In the genomic region with DNA sequence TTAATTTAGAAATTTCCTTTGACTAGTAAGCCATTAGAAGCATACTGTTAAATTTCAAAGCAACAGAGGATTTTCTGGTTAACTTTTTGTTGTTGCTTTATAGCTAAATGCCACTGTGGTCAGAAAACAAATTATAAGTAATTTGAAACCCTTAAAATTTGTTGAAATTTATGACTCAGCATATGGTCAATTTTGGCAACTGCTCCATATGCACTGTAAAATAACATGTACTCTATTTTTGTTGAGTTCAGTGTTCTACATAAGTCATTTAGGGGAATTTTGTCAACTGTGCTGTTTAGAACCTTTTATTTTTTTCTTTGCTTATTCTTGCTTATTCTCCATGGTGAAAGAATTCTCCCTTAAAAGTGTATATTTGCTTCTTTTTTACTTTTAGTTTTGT, we compare ENCODE assay signal across 21 cellular contexts. TPM values are rescaled to one million over a fixed set of nuclear protein-coding genes. Genes with fewer than 3 reads are reported as not detected.
DNase-seq lines count a peak whose midpoint lies in the region; ATAC-seq and TF ChIP-seq lines count a peak whose summit lies in the region.
"Had no signal": no experiment of that assay in that cellular context is flagged by ENCODE, and none has a peak within 500 bp of the region (broad histone marks: within the 10 kb centered on the region; RNA-seq: fewer than 3 reads in every experiment).

No MANE protein-coding gene starts in this region.

- DNase-seq in GM03348 (ENCODE audit: low spot score) (peak; percentile 29), NCI-H69 (lab: John Stamatoyannopoulos, UW) (peak; percentile 0), dedifferentiated amniotic fluid mesenchymal stem cell (ENCODE audit: extremely low spot score) (peak; percentile 72), skeletal muscle cell (ENCODE audit: low read depth) (peak; percentile 31), A673 (ENCODE audit: low spot score) (no peak), glomerular visceral epithelial cell (ENCODE audit: extremely low spot score) (no peak), erythroblast (lab: John Stamatoyannopoulos, UW) (no peak)
- DNase-seq: activated CD4-positive, alpha-beta T cell treated with anti-CD3 and anti-CD28 coated beads for 36 hours; activated naive CD4-positive, alpha-beta T cell; CD4-positive, CD25-positive, alpha-beta regulatory T cell; hippocampal formation; kidney glomerular epithelial cell; NCI-H1092; NCI-H748 treated with DMSO at 0.1 percent for 48 hours; PC-9; retina; T-helper 9 cell had no signal

- no peak overlapping the region for H3K4me3 ChIP-seq in skeletal muscle cell (ENCODE audit: low read depth, low read length)
- no peak overlapping the region for H3K4me3 ChIP-seq in A673 (ENCODE audit: low read depth, low read length, poor library complexity, severe bottlenecking)
- H3K4me3 ChIP-seq: ascending aorta, neural progenitor cell, PC-9 had no signal

- no TSS peak for BruUV-seq in A673 (replicated peaks; lab: Mats Ljungman, UMichigan)

- intact Hi-C loops in A673 (cut with micrococcal nuclease; ENCODE audit: unreplicated experiment): no loop called here

- CTCF ChIA-PET in A673 (lab: Charles Lee): no interaction called here

- no peaks in the 10 kb centered on the region for H3K27me3 ChIP-seq in A673 (replicated peaks; ENCODE audit: insufficient read depth, low read depth, low read length, poor library complexity)
- H3K27me3 ChIP-seq: ascending aorta, neural progenitor cell had no signal

- ATAC-seq in HG03097 (IDR thresholded peaks at IDR 0.05; ENCODE audit: low FRiP score, unreplicated experiment): no peak
- ATAC-seq: activated CD4-positive, alpha-beta T cell treated with anti-CD3 and anti-CD28 coated beads for 36 hours; esophagus mucosa had no signal

- no peaks in the 10 kb centered on the region for H3K4me1 ChIP-seq in A673 (ENCODE audit: insufficient read depth, low read length, poor library complexity, severe bottlenecking)
- H3K4me1 ChIP-seq: ascending aorta, neural progenitor cell had no signal

- H3K9me3 ChIP-seq in A673 (ENCODE audit: low read depth, low read length, poor library complexity, severe bottlenecking): peaks cover 38% of the 10 kb centered on the region

- no peak overlapping the region for H3K27ac ChIP-seq in A673 (ENCODE audit: low read depth, low read length, poor library complexity, severe bottlenecking)
- H3K27ac ChIP-seq: ascending aorta, neural progenitor cell, PC-9 had no signal

- TF ChIP-seq CTCF in A673 (conservative IDR thresholded peaks at IDR 0.05; ENCODE audit: low read depth, low read length): no peak

- POLR2A ChIA-PET in A673 (lab: Charles Lee; ENCODE audit: low non-redundant PET): no interaction called here

- H3K36me3 ChIP-seq in A673 (ENCODE audit: insufficient read depth, low read length, poor library complexity, severe bottlenecking): no peaks in the 10 kb centered on the region
- H3K36me3 ChIP-seq: ascending aorta had no signal

- TF ChIP-seq POLR2A in erythroblast (IDR thresholded peaks at IDR 0.05; ENCODE audit: low read length): no peak

RNA-seq across cellular contexts. Expression of gene SCLT1, which starts 28.6 kb away (rescaled TPM):
- 24.1 and 26.7 TPM in 2 replicates for total RNA-seq in A673 (2021)

RNA-seq across cellular contexts. Expression of gene C4orf33, which starts 31.2 kb away (rescaled TPM):
- total RNA-seq in A673 (2021): 4.7 and 6.2 TPM in 2 replicates

Comparison
In these comparisons a context has a peak if more than half of its experiments do, and no peak if none do; other contexts are left out.
1. DNase-seq: peak in GM03348 (single experiment), NCI-H69 (single experiment), dedifferentiated amniotic fluid mesenchymal stem cell (single experiment) and skeletal muscle cell (single experiment); none in A673 (single experiment), glomerular visceral epithelial cell (single experiment) and erythroblast (0 of 2).